ENCODE assay signal across 3 cellular contexts in genomic region chr11:70838198-70838597, GRCh38.
"Had no signal": no experiment of that assay in that cellular context is flagged by ENCODE, and none has a peak within 500 bp of the region (broad histone marks: within the 10 kb centered on the region; RNA-seq: fewer than 3 reads in every experiment).

No MANE protein-coding gene starts in this region.

- DNase-seq: GDM1, GF-D8 had no signal

- H3K4me3 ChIP-seq: GM12878 had no signal
